Comparison of ENCODE assay signal across 16 cellular contexts in the genomic region with DNA sequence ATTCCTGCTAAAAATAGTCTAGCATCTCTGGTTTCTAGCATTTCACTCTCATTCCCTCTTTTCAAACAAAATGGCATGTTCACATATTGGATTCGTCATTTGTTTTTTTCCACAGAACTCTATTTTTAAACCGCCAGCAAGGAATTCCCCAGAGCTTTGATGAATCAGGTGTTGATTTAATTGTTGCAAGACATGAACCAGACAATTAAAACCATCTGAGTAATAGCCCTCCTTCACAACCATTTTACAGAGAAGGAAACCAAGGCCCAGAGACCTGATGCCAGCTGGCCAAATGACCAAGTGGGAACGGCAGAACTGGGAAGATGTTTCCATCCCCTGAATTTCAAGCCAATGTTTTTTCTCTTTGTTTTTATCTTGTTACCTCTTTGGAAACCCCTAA.
"Had no signal": no experiment of that assay in that cellular context is flagged by ENCODE, and none has a peak within 500 bp of the region (broad histone marks: within the 10 kb centered on the region; RNA-seq: fewer than 3 reads in every experiment).

No MANE protein-coding gene starts in this region.

- H3K4me3 ChIP-seq: heart right ventricle, left lung, psoas muscle, sigmoid colon, upper lobe of right lung had no signal

- H3K27ac ChIP-seq: heart right ventricle, left lung, psoas muscle, upper lobe of right lung had no signal

- H3K36me3 ChIP-seq: heart right ventricle, left lung, sigmoid colon, upper lobe of right lung had no signal

- H3K9me3 ChIP-seq: psoas muscle, sigmoid colon, upper lobe of right lung had no signal

- DNase-seq: activated CD4-positive, alpha-beta T cell treated with anti-CD3 and anti-CD28 coated beads for 48 hours; activated naive CD4-positive, alpha-beta T cell; activated naive CD8-positive, alpha-beta T cell treated with anti-CD3 and anti-CD28 coated beads, Interleukin-2, amount 50 U/mL, for 24 hours; effector memory CD8-positive, alpha-beta T cell; erythroblast; foreskin melanocyte; heart right ventricle; left lung; nephron progenitor cell; psoas muscle; sigmoid colon; stimulated activated CD4-positive, alpha-beta T cell treated with anti-CD3 and anti-CD28 coated beads, Interleukin-2, amount 100 ng/mL, for 48 hours; stimulated activated naive CD4-positive, alpha-beta T cell treated with Interleukin-2 at 50 U/mL for 16 hours; T1000; upper lobe of right lung had no signal

- H3K27me3 ChIP-seq: sigmoid colon, upper lobe of right lung had no signal

- H3K4me1 ChIP-seq: heart right ventricle, left lung, psoas muscle, upper lobe of right lung had no signal

- ATAC-seq: activated naive CD8-positive, alpha-beta T cell treated with anti-CD3 and anti-CD28 coated beads, Interleukin-2, amount 50 U/mL, for 24 hours; effector memory CD8-positive, alpha-beta T cell; heart right ventricle; left lung; psoas muscle; upper lobe of right lung; WTC11 had no signal
